In genomic region chr4:622996-623913, GRCh38 we compare ENCODE assay signal across 20 cellular contexts. TPM values are rescaled to one million over a fixed set of nuclear protein-coding genes. Genes with fewer than 3 reads are reported as not detected.
"Had no signal": no experiment of that assay in that cellular context is flagged by ENCODE, and none has a peak within 500 bp of the region (broad histone marks: within the 10 kb centered on the region; RNA-seq: fewer than 3 reads in every experiment).

No MANE protein-coding gene starts in this region.

- H3K4me3 ChIP-seq: cardiac muscle cell, colonic mucosa, hepatocyte, sigmoid colon, testis had no signal

- H3K27ac ChIP-seq: cardiac muscle cell, colonic mucosa, epithelial cell of prostate, hepatocyte, sigmoid colon, testis had no signal

- H3K27me3 ChIP-seq: colonic mucosa, hepatocyte, testis had no signal

- H3K4me1 ChIP-seq: colonic mucosa, sigmoid colon, testis had no signal

- H3K9me3 ChIP-seq: colonic mucosa, sigmoid colon, testis had no signal

- DNase-seq: activated CD4-positive, alpha-beta T cell treated with anti-CD3 and anti-CD28 coated beads, Interleukin-2, amount 50 U/mL, for 4 hours; activated CD8-positive, alpha-beta memory T cell treated with anti-CD3 and anti-CD28 coated beads, Interleukin-2, amount 10 ng/mL, durations not matched to agents 7 days and 5 days; activated naive CD8-positive, alpha-beta T cell treated with anti-CD3 and anti-CD28 coated beads, Interleukin-2, amount 50 U/mL, for 24 hours; colonic mucosa; effector memory CD4-positive, alpha-beta T cell; mammary epithelial cell; natural killer cell; sigmoid colon; stimulated activated CD4-positive, alpha-beta T cell treated with anti-CD3 and anti-CD28 coated beads, Interleukin-12 subunit alpha, Interleukin-12 subunit beta, amount 100 ng/mL, for 4 hours; stimulated activated naive CD4-positive, alpha-beta T cell treated with Interleukin-2 at 50 U/mL for 16 hours; testis had no signal

- ATAC-seq: activated CD4-positive, CD25-positive, alpha-beta regulatory T cell treated with anti-CD3 and anti-CD28 coated beads, Interleukin-2, amount 50 U/mL, for 24 hours; activated CD8-positive, alpha-beta memory T cell treated with anti-CD3 and anti-CD28 coated beads, Interleukin-2, amount 10 ng/mL, durations not matched to agents 7 days and 5 days; activated naive CD8-positive, alpha-beta T cell treated with anti-CD3 and anti-CD28 coated beads, Interleukin-2, amount 50 U/mL, for 24 hours; natural killer cell had no signal

- H3K36me3 ChIP-seq: cardiac muscle cell, colonic mucosa, sigmoid colon had no signal

RNA-seq across cellular contexts. Expression of gene PDE6B, which starts 2.1 kb away (rescaled TPM):
- polyA plus RNA-seq: mammary epithelial cell had no signal

RNA-seq across cellular contexts. Expression of gene TMEM271, which starts 47.2 kb away (rescaled TPM):
- total RNA-seq: activated CD8-positive, alpha-beta memory T cell treated with anti-CD3 and anti-CD28 coated beads, Interleukin-2, amount 10 ng/mL, durations not matched to agents 7 days and 5 days; cardiac muscle cell; colonic mucosa; hepatocyte; mammary epithelial cell; mucosa of gallbladder; natural killer cell; omental fat pad; pulmonary artery endothelial cell; T-helper 2 cell treated with Interferon-gamma antibody and Interleukin-4, amounts not matched to agents 100 ng/mL and 5 ng/mL, for 36 hours; ureter had no signal
- polyA plus RNA-seq: cardiac muscle cell, hepatocyte, mammary epithelial cell had no signal
